8 cellular contexts compared by ENCODE assay signal in genomic region chr19:9139609-9140158, GRCh38. TPM values are rescaled to one million over a fixed set of nuclear protein-coding genes. Genes with fewer than 3 reads are reported as not detected.
DNase-seq lines count a peak whose midpoint lies in the region; ATAC-seq and TF ChIP-seq lines count a peak whose summit lies in the region.

No MANE protein-coding gene starts in this region.

- TF ChIP-seq CTCF in AG04449 (IDR thresholded peaks at IDR 0.05; ENCODE audit: insufficient read depth, low read length, missing control alignments) (no peak), Peyer's patch (IDR thresholded peaks at IDR 0.05) (no peak), epithelial cell of esophagus (IDR thresholded peaks at IDR 0.05; ENCODE audit: insufficient read depth, low read depth, low read length, missing control alignments) (no peak)

- H3K4me1 ChIP-seq in Peyer's patch (peaks cover 0 to 14% (median 3%) of the 10 kb centered on the region in 4 donors), neuronal stem cell (ENCODE audit: control insufficient read depth in 2 of 2, insufficient read depth in 1 of 2, low read depth in 1 of 2, low read length in 2 of 2) (peaks cover 0 to 4% of the 10 kb centered on the region in 2 donors)

- no peak overlapping the region for H2BK12ac ChIP-seq in neuronal stem cell (ENCODE audit: low read length)

- H4K91ac ChIP-seq in neuronal stem cell (ENCODE audit: low read depth, low read length, poor library complexity) = no peak overlapping the region

- CTCF ChIA-PET in AG04449 (lab: Yijun Ruan, JAX) = no interaction called here

- H2BK120ac ChIP-seq in neuronal stem cell (ENCODE audit: low read depth, low read length) = no peak overlapping the region

- peaks cover 0 to 8% (median under 1%) of the 10 kb centered on the region in 4 donors for H3K9me3 ChIP-seq in Peyer's patch
- peaks cover 1 to 27% of the 10 kb centered on the region in 2 donors for H3K9me3 ChIP-seq in neuronal stem cell (replicated peaks in 1 of 2; ENCODE audit: control insufficient read depth in 2 of 2, insufficient read depth in 1 of 2, low read depth in 1 of 2, low read length in 2 of 2)

- H3K14ac ChIP-seq in neuronal stem cell (ENCODE audit: low read length) = no peak overlapping the region

- H2BK5ac ChIP-seq in neuronal stem cell (ENCODE audit: low read length) = no peak overlapping the region

- no peak overlapping the region for H3K23ac ChIP-seq in neuronal stem cell (ENCODE audit: low read depth, low read length, poor library complexity)

- no peak overlapping the region for H3K9ac ChIP-seq in neuronal stem cell (ENCODE audit: low read depth, low read length, poor library complexity)

- H2AK5ac ChIP-seq in neuronal stem cell (ENCODE audit: low read depth, low read length) = no peak overlapping the region

- DNase-seq in AG04449 (ENCODE audit: low read depth, low spot score) (no peak), Peyer's patch (no peak), epithelial cell of esophagus (ENCODE audit: low read depth) (no peak), neuronal stem cell (ENCODE audit: low spot score) (no peak), HCEC 1CT (no peak), AG20443 (ENCODE audit: low spot score) (no peak)

- H2AFZ ChIP-seq in neuronal stem cell (ENCODE audit: low read length) = peak overlapping the region; percentile 95

- H4K8ac ChIP-seq in neuronal stem cell (ENCODE audit: low read depth, low read length) = no peak overlapping the region

- no peak overlapping the region for H2BK15ac ChIP-seq in neuronal stem cell (ENCODE audit: low read length)

- no peak overlapping the region for H3K18ac ChIP-seq in neuronal stem cell (ENCODE audit: low read length)

- ATAC-seq in GM19455 (IDR thresholded peaks at IDR 0.05; ENCODE audit: unreplicated experiment) = peak; percentile 12
- ATAC-seq in HG02610 (IDR thresholded peaks at IDR 0.05; ENCODE audit: unreplicated experiment) = no peak

- H3K36me3 ChIP-seq in Peyer's patch = no peaks in the 10 kb centered on the region
- H3K36me3 ChIP-seq in neuronal stem cell (replicated peaks in 1 of 2; ENCODE audit: control insufficient read depth in 2 of 2, insufficient read depth in 2 of 2, low read length in 2 of 2) = peaks cover 2 to 22% of the 10 kb centered on the region in 2 donors

- H3K27ac ChIP-seq in Peyer's patch (peak overlapping the region; percentile 78 to 86 (median 84)), neuronal stem cell (replicated peaks; ENCODE audit: low read length) (no peak overlapping the region)

- TF ChIP-seq POLR2A in Peyer's patch (IDR thresholded peaks at IDR 0.05) = no peak

- H3K4me2 ChIP-seq in neuronal stem cell (ENCODE audit: insufficient read depth, low read length, poor library complexity, severe bottlenecking) = peak overlapping the region; percentile 79

- H3K4ac ChIP-seq in neuronal stem cell (ENCODE audit: low read length) = no peak overlapping the region

- POLR2A ChIA-PET in AG04449 (lab: Yijun Ruan, JAX) = no interaction called here

- no peaks in the 10 kb centered on the region for H3K27me3 ChIP-seq in Peyer's patch
- H3K27me3 ChIP-seq in neuronal stem cell (ENCODE audit: control insufficient read depth in 3 of 3, insufficient read depth in 3 of 3, low read depth in 1 of 3, low read length in 3 of 3) = no peaks in the 10 kb centered on the region

- no peaks in the 10 kb centered on the region for H3K79me1 ChIP-seq in neuronal stem cell (ENCODE audit: low read depth, low read length)

- no CpG with 5 or more reads among the region's 8 CpGs for WGBS in neuronal stem cell (ENCODE audit: extremely low coverage in 2 of 2, insufficient read length in 2 of 2, insufficient replicate concordance in 1 of 2), 2 donors

- H3K4me3 ChIP-seq in AG04449 (ENCODE audit: low read depth, low read length) (peak overlapping the region; percentile 71), Peyer's patch (peak overlapping the region; percentile 50 to 93 (median 72)), epithelial cell of esophagus (ENCODE audit: low read length) (peak overlapping the region; percentile 72), neuronal stem cell (ENCODE audit: low read length in 2 of 2) (peak overlapping the region; percentile 79 to 97)

RNA-seq across cellular contexts. Expression of gene ZNF317, which starts 0.5 kb away (rescaled TPM):
- total RNA-seq in Peyer's patch = 10 to 100 TPM; 19.8 to 37.1 (median 30.5) TPM
- 26.6 TPM for polyA plus RNA-seq in neuronal stem cell (2013, experiment 1 of 2)
- polyA plus RNA-seq in neuronal stem cell (2013, experiment 2 of 2) = 25.8 TPM

RNA-seq across cellular contexts. Expression of gene OR7G3, which starts 12.9 kb away (rescaled TPM):
- not detected for total RNA-seq in Peyer's patch
- polyA plus RNA-seq in neuronal stem cell (2013, experiment 1 of 2) = not detected
- not detected for polyA plus RNA-seq in neuronal stem cell (2013, experiment 2 of 2)

RNA-seq across cellular contexts. Expression of gene OR7G1, which starts 24.1 kb away (rescaled TPM):
- not detected for total RNA-seq in Peyer's patch
- not detected for polyA plus RNA-seq in neuronal stem cell (2013, experiment 1 of 2)
- polyA plus RNA-seq in neuronal stem cell (2013, experiment 2 of 2) = not detected

RNA-seq across cellular contexts. Expression of gene OR7G2, which starts 32.4 kb away (rescaled TPM):
- total RNA-seq in Peyer's patch = not detected
- not detected for polyA plus RNA-seq in neuronal stem cell (2013, experiment 1 of 2)
- polyA plus RNA-seq in neuronal stem cell (2013, experiment 2 of 2) = not detected

RNA-seq across cellular contexts. Expression of gene OR7D2, which starts 39.1 kb away (rescaled TPM):
- total RNA-seq in Peyer's patch = not detected
- 0.17 TPM for polyA plus RNA-seq in neuronal stem cell (2013, experiment 1 of 2)
- polyA plus RNA-seq in neuronal stem cell (2013, experiment 2 of 2) = 0.24 TPM
